29 cellular contexts compared by ENCODE assay signal in the genomic region with DNA sequence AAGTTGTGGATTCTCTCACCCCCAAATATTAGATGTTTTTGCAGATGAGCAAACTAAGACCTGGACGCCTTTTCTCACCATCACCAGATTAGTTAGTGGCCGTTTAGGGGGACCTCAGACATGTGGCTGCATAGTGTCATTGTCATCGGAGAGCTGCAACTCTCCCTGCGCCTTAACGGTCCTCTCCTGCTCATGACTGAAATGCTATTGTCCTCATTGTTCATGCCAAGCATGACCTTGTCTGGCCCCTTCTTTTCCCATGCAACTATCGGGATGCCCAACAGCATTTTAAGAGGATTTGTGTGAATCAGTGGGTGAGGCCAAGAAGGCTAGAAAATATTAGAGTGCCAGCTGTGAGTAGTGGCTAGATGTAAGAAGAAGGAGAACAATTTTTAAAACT.
"Had no signal": no experiment of that assay in that cellular context is flagged by ENCODE, and none has a peak within 500 bp of the region (broad histone marks: within the 10 kb centered on the region; RNA-seq: fewer than 3 reads in every experiment).

No MANE protein-coding gene starts in this region.

- ATAC-seq: left colon; left lung; lower lobe of right lung; natural killer cell; right cardiac atrium; sciatic nerve; stimulated activated naive B cell treated with anti-CD40 and anti-IgM and Interleukin-4, amounts not matched to agents 10 μg/mL and 1 μg/mL and 100 μg/mL, for 72 hours; stimulated activated naive CD8-positive, alpha-beta T cell treated with anti-CD3 and anti-CD28 coated beads, Interleukin-15, Interleukin-2, amounts not matched to agents 100 U/mL and 50 U/mL, for 24 hours had no signal

- H3K27ac ChIP-seq: left lung, lower lobe of right lung, ovary, prostate gland, skin epidermis, stomach, testis, thyroid gland, transverse colon, upper lobe of left lung, vagina had no signal

- H3K36me3 ChIP-seq: left lung, lower lobe of right lung, ovary, prostate gland, stomach, thyroid gland, transverse colon, upper lobe of left lung, vagina had no signal

- H3K4me1 ChIP-seq: prostate gland, testis had no signal

- H3K27me3 ChIP-seq: ovary, testis, thyroid gland, upper lobe of left lung, vagina had no signal

- H3K9me3 ChIP-seq: left lung, lower lobe of right lung, ovary, prostate gland, stomach, testis, thyroid gland, transverse colon, upper lobe of left lung, vagina had no signal

- DNase-seq: immature natural killer cell; kidney; left colon; left lung; lower lobe of right lung; mammary epithelial cell; mesendoderm; naive B cell; natural killer cell; nephron progenitor cell; ovary; posterior cingulate gyrus; retina; right cardiac atrium; stimulated activated CD4-positive, alpha-beta T cell treated with anti-CD3 and anti-CD28 coated beads, Interleukin-12 subunit alpha, Interleukin-12 subunit beta, amount 100 ng/mL, for 4 hours; stimulated activated CD4-positive, alpha-beta T cell treated with anti-CD3 and anti-CD28 coated beads, Interleukin-15, amount 100 ng/mL, for 24 hours; stimulated activated CD4-positive, alpha-beta T cell treated with anti-CD3 and anti-CD28 coated beads, Interleukin-2, amount 100 ng/mL, for 24 hours; stimulated activated CD4-positive, alpha-beta T cell treated with anti-CD3 and anti-CD28 coated beads, Interleukin-4, amount 100 ng/mL, for 1 hour; stimulated activated naive B cell treated with anti-CD40 and anti-IgM and Interleukin-4, amounts not matched to agents 10 μg/mL and 1 μg/mL and 100 μg/mL, for 72 hours; stimulated activated naive CD8-positive, alpha-beta T cell treated with anti-CD3 and anti-CD28 coated beads, Interleukin-15, Interleukin-2, amounts not matched to agents 100 U/mL and 50 U/mL, for 24 hours; stomach; testis; thyroid gland; transverse colon; upper lobe of left lung had no signal

- H3K4me3 ChIP-seq: left lung, lower lobe of right lung, ovary, prostate gland, skin epidermis, stomach, testis, thyroid gland, transverse colon, upper lobe of left lung, vagina had no signal
